1 cellular context compared by ENCODE assay signal in the genomic region with DNA sequence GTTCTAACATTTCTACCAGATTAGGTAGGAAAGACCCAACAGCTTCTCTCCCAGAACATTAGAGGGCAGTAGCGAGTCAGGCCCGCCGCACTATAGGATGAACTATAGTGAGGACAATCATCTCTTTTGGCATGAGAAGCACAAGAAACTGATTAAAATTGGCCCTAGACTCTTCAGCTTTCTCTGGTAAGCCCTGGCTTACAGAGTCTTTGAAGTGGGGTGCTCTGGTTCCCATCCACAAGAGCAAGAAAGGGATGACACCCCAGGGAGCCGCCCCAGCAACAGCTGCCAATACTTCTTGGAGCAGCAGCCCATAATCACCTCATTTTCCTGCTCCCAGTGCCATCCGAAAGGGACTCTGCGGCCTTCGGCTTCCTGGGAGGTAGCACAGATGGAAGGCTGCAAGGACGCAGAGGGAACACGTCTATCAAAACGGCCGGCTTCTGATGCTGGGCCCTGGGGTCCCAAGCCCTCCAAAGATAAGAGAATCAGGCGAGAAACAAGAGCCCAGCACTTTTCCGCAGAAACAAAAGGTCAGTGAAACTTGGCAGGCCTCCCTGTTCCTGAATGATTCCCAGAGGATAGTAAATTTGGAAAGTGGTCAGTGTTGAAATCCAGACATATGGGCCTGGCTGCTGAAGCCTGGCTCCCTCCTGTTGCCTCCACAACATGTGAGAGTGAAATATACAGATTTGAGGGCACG.
TF ChIP-seq lines count a peak whose summit lies in the region.

No MANE protein-coding gene starts in this region.

TF ChIP-seq in H1, 55 proteins besides CTCF, POLR2A, EP300 and RAD21:
- TF ChIP-seq KDM1A (IDR thresholded peaks at IDR 0.05; ENCODE audit: borderline replicate concordance, low read length) = no peak
- no peak for TF ChIP-seq SUZ12 (IDR thresholded peaks at IDR 0.05; ENCODE audit: low read length)
- TF ChIP-seq, protein P1, sequence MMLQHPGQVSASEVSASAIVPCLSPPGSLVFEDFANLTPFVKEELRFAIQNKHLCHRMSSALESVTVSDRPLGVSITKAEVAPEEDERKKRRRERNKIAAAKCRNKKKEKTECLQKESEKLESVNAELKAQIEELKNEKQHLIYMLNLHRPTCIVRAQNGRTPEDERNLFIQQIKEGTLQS (IDR thresholded peaks at IDR 0.05; ENCODE audit: insufficient read depth, low read depth, low read length) = no peak
- no peak for TF ChIP-seq CEBPB (IDR thresholded peaks at IDR 0.05; ENCODE audit: low read depth, low read length)
- no peak for TF ChIP-seq GABPA (IDR thresholded peaks at IDR 0.05; ENCODE audit: borderline replicate concordance, insufficient read depth, low read length)
- TF ChIP-seq CBX8 (IDR thresholded peaks at IDR 0.05; ENCODE audit: borderline replicate concordance, low read depth, low read length) = no peak
- no peak for TF ChIP-seq BACH1 (IDR thresholded peaks at IDR 0.05; ENCODE audit: low read length)
- TF ChIP-seq TBP (IDR thresholded peaks at IDR 0.05; ENCODE audit: low read depth, low read length) = no peak
- no peak for TF ChIP-seq SIN3A (conservative IDR thresholded peaks at IDR 0.05 in 1 of 2, IDR thresholded peaks at IDR 0.05 in 1 of 2; ENCODE audit: low read depth in 1 of 2, low read length in 2 of 2)
- TF ChIP-seq RBBP5 (IDR thresholded peaks at IDR 0.05; ENCODE audit: borderline replicate concordance, low read depth, low read length) = no peak
- TF ChIP-seq TCF12 (IDR thresholded peaks at IDR 0.05; ENCODE audit: low read depth, low read length) = no peak
TF ChIP-seq in H1: peak in this region for 0.
